In genomic region chr5:79699766-79700400, GRCh38 we compare ENCODE assay signal across 12 cellular contexts. TPM values are rescaled to one million over a fixed set of nuclear protein-coding genes. Genes with fewer than 3 reads are reported as not detected.
DNase-seq lines count a peak whose midpoint lies in the region; ATAC-seq and TF ChIP-seq lines count a peak whose summit lies in the region.
"Had no signal": no experiment of that assay in that cellular context is flagged by ENCODE, and none has a peak within 500 bp of the region (broad histone marks: within the 10 kb centered on the region; RNA-seq: fewer than 3 reads in every experiment).

No MANE protein-coding gene starts in this region.

- H3K36me3 Mint-ChIP-seq in activated naive CD8-positive, alpha-beta T cell treated with anti-CD3 and anti-CD28 coated beads, Interleukin-2, amount 50 U/mL, for 24 hours (ENCODE audit: low read depth): no peaks in the 10 kb centered on the region

- no peaks in the 10 kb centered on the region for H3K27me3 Mint-ChIP-seq in activated naive CD8-positive, alpha-beta T cell treated with anti-CD3 and anti-CD28 coated beads, Interleukin-2, amount 50 U/mL, for 24 hours

- peak overlapping the region; percentile 21 for H3K27ac Mint-ChIP-seq in activated naive CD8-positive, alpha-beta T cell treated with anti-CD3 and anti-CD28 coated beads, Interleukin-2, amount 50 U/mL, for 24 hours

- H3K4me3 Mint-ChIP-seq in activated naive CD8-positive, alpha-beta T cell treated with anti-CD3 and anti-CD28 coated beads, Interleukin-2, amount 50 U/mL, for 24 hours: no peak overlapping the region

- DNase-seq in activated naive CD8-positive, alpha-beta T cell treated with anti-CD3 and anti-CD28 coated beads, Interleukin-2, amount 50 U/mL, for 24 hours: no peak
- DNase-seq in uterus: no peak
- no peak for DNase-seq in upper lobe of left lung
- no peak for DNase-seq in iPS-NIHi7 (ENCODE audit: extremely low spot score)
- DNase-seq: caudate nucleus, NCI-H748 treated with DMSO at 0.1 percent for 48 hours, pancreas had no signal

- WGBS in upper lobe of left lung, 2 donors: 85 to 94% methylated on average over 3 of the region's 3 CpGs

- peaks cover 5% of the 10 kb centered on the region for H3K4me1 Mint-ChIP-seq in activated naive CD8-positive, alpha-beta T cell treated with anti-CD3 and anti-CD28 coated beads, Interleukin-2, amount 50 U/mL, for 24 hours

- H3K4me3 ChIP-seq in uterus (no peak overlapping the region), upper lobe of left lung (no peak overlapping the region)
- H3K4me3 ChIP-seq: pancreas had no signal

- no peak for TF ChIP-seq CTCF in uterus (IDR thresholded peaks at IDR 0.05)
- TF ChIP-seq CTCF in upper lobe of left lung (IDR thresholded peaks at IDR 0.05): no peak

- no peaks in the 10 kb centered on the region for H3K27me3 ChIP-seq in uterus
- no peaks in the 10 kb centered on the region for H3K27me3 ChIP-seq in upper lobe of left lung
- H3K27me3 ChIP-seq: pancreas had no signal

- H3K9me3 Mint-ChIP-seq in activated naive CD8-positive, alpha-beta T cell treated with anti-CD3 and anti-CD28 coated beads, Interleukin-2, amount 50 U/mL, for 24 hours: no peaks in the 10 kb centered on the region

- peak; percentile 88 for ATAC-seq in GM18511 (IDR thresholded peaks at IDR 0.05; ENCODE audit: unreplicated experiment)
- ATAC-seq in GM19467 (IDR thresholded peaks at IDR 0.05; ENCODE audit: unreplicated experiment): peak; percentile 77
- ATAC-seq in HG03095 (IDR thresholded peaks at IDR 0.05; ENCODE audit: unreplicated experiment): peak; percentile 86
- peak; percentile 54 for ATAC-seq in activated naive CD8-positive, alpha-beta T cell treated with anti-CD3 and anti-CD28 coated beads, Interleukin-2, amount 50 U/mL, for 24 hours
- ATAC-seq in upper lobe of left lung (ENCODE audit: low FRiP score in 2 of 2): no peak
- no peak for ATAC-seq in GM19455 (IDR thresholded peaks at IDR 0.05; ENCODE audit: unreplicated experiment)
- ATAC-seq: HepG2, pancreas had no signal

- H3K4me1 ChIP-seq in uterus (no peaks in the 10 kb centered on the region), upper lobe of left lung (no peaks in the 10 kb centered on the region)

- H3K9me3 ChIP-seq in uterus (no peaks in the 10 kb centered on the region), upper lobe of left lung (no peaks in the 10 kb centered on the region)
- H3K9me3 ChIP-seq: pancreas had no signal

- no peak for TF ChIP-seq EP300 in upper lobe of left lung (IDR thresholded peaks at IDR 0.05)

- H3K27ac ChIP-seq in uterus (no peak overlapping the region), upper lobe of left lung (no peak overlapping the region)
- H3K27ac ChIP-seq: pancreas had no signal

- intact Hi-C loops in uterus (cut with DNase I; ENCODE audit: low total_unique reads): loop anchor here (10.0 kb wide), 1 partner anchor 135 kb away; no protein-coding TSS in a partner anchor

- H3K36me3 ChIP-seq in uterus (no peaks in the 10 kb centered on the region), upper lobe of left lung (no peaks in the 10 kb centered on the region)
- H3K36me3 ChIP-seq: pancreas had no signal

- TF ChIP-seq POLR2A in uterus (IDR thresholded peaks at IDR 0.05): no peak
- no peak for TF ChIP-seq POLR2A in upper lobe of left lung (IDR thresholded peaks at IDR 0.05)

RNA-seq across cellular contexts. Expression of gene CMYA5, which starts 10.2 kb away (rescaled TPM):
- total RNA-seq in uterus: 10 to 100 TPM; 15.8 to 49.4 (median 27.0) TPM
- 10 to 100 TPM in 1 of 6 donors, 1 to 10 TPM in 4, under 1 TPM in 1; 0.77 to 12.6 (median 3.6) TPM for total RNA-seq in upper lobe of left lung

Comparison
In these comparisons a context has a peak if more than half of its experiments do, and no peak if none do; other contexts are left out.
1. ATAC-seq: peak in GM18511 (single experiment), GM19467 (single experiment), HG03095 (single experiment) and activated naive CD8-positive, alpha-beta T cell treated with anti-CD3 and anti-CD28 coated beads, Interleukin-2, amount 50 U/mL, for 24 hours (single experiment); none in upper lobe of left lung (0 of 2) and GM19455 (single experiment).